In genomic region chr17:1643999-1644492, GRCh38 we compare ENCODE assay signal across 8 cellular contexts.
DNase-seq lines count a peak whose midpoint lies in the region; ATAC-seq and TF ChIP-seq lines count a peak whose summit lies in the region.

No MANE protein-coding gene starts in this region.

- no peak for ATAC-seq in HG02571 (IDR thresholded peaks at IDR 0.05; ENCODE audit: unreplicated experiment)

- H3K36me3 ChIP-seq in effector memory CD4-positive, alpha-beta T cell (ENCODE audit: control insufficient read depth, insufficient read depth, low read length), result no peaks in the 10 kb centered on the region

- H3K27ac ChIP-seq in C4-2B, result peak overlapping the region; percentile 67
- no peak overlapping the region for H3K27ac ChIP-seq in effector memory CD4-positive, alpha-beta T cell (ENCODE audit: insufficient read depth, low read length, poor library complexity, severe bottlenecking)

- no peaks in the 10 kb centered on the region for H3K27me3 ChIP-seq in effector memory CD4-positive, alpha-beta T cell (replicated peaks; ENCODE audit: control insufficient read depth, insufficient read depth, low read length, poor library complexity, severe bottlenecking)

- no peak for TF ChIP-seq CTCF in C4-2B (conservative IDR thresholded peaks at IDR 0.05)
- TF ChIP-seq CTCF in LNCaP clone FGC (IDR thresholded peaks at IDR 0.05; ENCODE audit: control insufficient read depth, extremely low read depth, insufficient read depth), result no peak
- TF ChIP-seq CTCF in nephron (IDR thresholded peaks at IDR 0.05; ENCODE audit: unreplicated experiment in 3 of 3), result no peak

- H3K9me3 Mint-ChIP-seq in nephron, result no peaks in the 10 kb centered on the region

- no peaks in the 10 kb centered on the region for H3K36me3 Mint-ChIP-seq in nephron (ENCODE audit: low read depth)

- H3K4me1 ChIP-seq in effector memory CD4-positive, alpha-beta T cell (ENCODE audit: control insufficient read depth, insufficient read depth, low read length, poor library complexity, severe bottlenecking), result peaks cover 25% of the 10 kb centered on the region

- peak overlapping the region; percentile 42 for H3K4me3 ChIP-seq in LNCaP clone FGC (ENCODE audit: low read depth, low read length)
- H3K4me3 ChIP-seq in effector memory CD4-positive, alpha-beta T cell (ENCODE audit: insufficient read depth, low read depth, low read length, poor library complexity, severe bottlenecking), result peak overlapping the region; percentile 48

- no peak for DNase-seq in LNCaP clone FGC (ENCODE audit: low read depth)
- no peak for DNase-seq in effector memory CD4-positive, alpha-beta T cell
- DNase-seq in activated effector memory CD4-positive, alpha-beta T cell treated with Interleukin-2 at 50 U/mL for 16 hours, result no peak
- DNase-seq in NCI-H1930 (lab: John Stamatoyannopoulos, UW), result no peak
- DNase-seq in COLO668 (lab: John Stamatoyannopoulos, UW; ENCODE audit: unreplicated experiment), result no peak

- peak overlapping the region; percentile 80 to 85 (median 84) for H3K4me3 Mint-ChIP-seq in nephron

- peak overlapping the region in 1 of 3 experiments; percentile 78 for H3K27ac Mint-ChIP-seq in nephron

- H3K4me1 Mint-ChIP-seq in nephron, result peaks cover 23% of the 10 kb centered on the region

- peaks cover 31% of the 10 kb centered on the region for H3K27me3 Mint-ChIP-seq in nephron (ENCODE audit: low read depth)

- no peaks in the 10 kb centered on the region for H3K9me3 ChIP-seq in effector memory CD4-positive, alpha-beta T cell (ENCODE audit: control insufficient read depth, low read length)
